Comparison of ENCODE assay signal across 32 cellular contexts in the genomic region with DNA sequence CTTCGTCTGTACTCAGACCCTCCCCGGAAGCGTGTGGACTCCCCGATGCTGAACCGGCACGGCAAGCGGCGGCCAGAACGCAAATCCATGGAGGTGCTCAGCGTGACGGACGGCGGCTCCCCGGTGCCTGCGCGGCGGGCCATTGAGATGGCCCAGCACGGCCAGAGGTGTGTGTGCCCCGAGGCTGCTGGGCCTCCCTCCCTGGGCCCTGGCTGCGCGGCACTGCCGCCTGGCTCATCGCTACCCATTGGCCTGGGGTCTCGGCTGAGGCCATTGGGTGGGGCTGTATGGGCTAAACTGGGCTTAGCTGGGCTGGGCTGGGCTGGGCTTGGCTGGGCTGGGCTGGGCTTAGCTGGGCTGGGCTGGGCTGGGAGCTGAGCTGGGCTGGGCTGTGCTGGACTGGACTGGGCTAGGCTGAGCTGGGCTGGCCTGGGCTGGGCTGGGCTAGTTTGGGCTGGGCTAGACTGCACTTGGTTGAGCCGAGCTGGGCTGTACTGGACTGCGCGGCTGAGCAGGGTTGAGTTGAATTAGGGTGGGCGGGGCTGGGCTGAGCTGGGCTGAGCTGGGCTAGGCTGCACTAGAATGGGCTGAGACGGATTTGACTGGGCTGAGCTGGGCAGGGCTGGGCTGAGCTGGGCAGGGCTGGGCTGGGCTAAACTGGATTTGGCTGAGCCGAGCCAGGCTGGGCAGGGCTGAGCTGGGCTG. TPM values are rescaled to one million over a fixed set of nuclear protein-coding genes. Genes with fewer than 3 reads are reported as not detected.
DNase-seq lines count a peak whose midpoint lies in the region; ATAC-seq, FAIRE-seq and TF ChIP-seq lines count a peak whose summit lies in the region.
"Had no signal": no experiment of that assay in that cellular context is flagged by ENCODE, and none has a peak within 500 bp of the region (broad histone marks: within the 10 kb centered on the region; RNA-seq: fewer than 3 reads in every experiment).

No MANE protein-coding gene starts in this region.

- H3K27me3 ChIP-seq in HCT116 (ENCODE audit: insufficient read depth, low read length) (no peaks in the 10 kb centered on the region), K562 (ENCODE audit: control insufficient read depth in 2 of 2, insufficient read depth in 2 of 2, low read length in 2 of 2) (peaks cover 0 to 51% of the 10 kb centered on the region in 2 experiments; a peak in 3 of 5 replicates), brain microvascular endothelial cell (replicated peaks) (no peaks in the 10 kb centered on the region)

- peak; percentile 33; the same call in 1 of the 2 replicates for ATAC-seq in HCT116
- peak; percentile 73 for ATAC-seq in K562
- peak; percentile 33 for ATAC-seq in left lobe of liver
- no peak for ATAC-seq in GM19023 (IDR thresholded peaks at IDR 0.05; ENCODE audit: unreplicated experiment)

- no peak for TF ChIP-seq CTCF in HCT116 (IDR thresholded peaks at IDR 0.05 in 2 of 3, conservative IDR thresholded peaks at IDR 0.05 in 1 of 3; ENCODE audit: borderline replicate concordance in 1 of 3, insufficient read depth in 1 of 3, low read depth in 2 of 3, low read length in 2 of 3)
- TF ChIP-seq CTCF in K562 (IDR thresholded peaks at IDR 0.05 in 2 of 3, conservative IDR thresholded peaks at IDR 0.05 in 1 of 3; ENCODE audit: insufficient read depth in 2 of 3, low read depth in 1 of 3, low read length in 3 of 3): no peak
- no peak for TF ChIP-seq CTCF in brain microvascular endothelial cell (IDR thresholded peaks at IDR 0.05; ENCODE audit: low read depth, low read length, missing control alignments)

- in situ Hi-C loops in K562 (cut with MboI): no loop called here
- in situ Hi-C loops in brain microvascular endothelial cell (cut with HindIII; ENCODE audit: low pct_ligation_motif_present, low sequenced_read_pairs): no loop called here
- in situ Hi-C loops in G401 (cut with HindIII; ENCODE audit: low sequenced_read_pairs): no loop called here

- no TSS peak for BruUV-seq in HCT116 (replicated peaks; lab: Mats Ljungman, UMichigan)
- no TSS peak for BruUV-seq in K562 (replicated peaks; lab: Mats Ljungman, UMichigan)

- DNase-seq in A172 (ENCODE audit: low spot score) (peak; percentile 21), HCT116 (ENCODE audit: low read depth, low spot score) (no peak), K562 (ENCODE audit: extremely low read depth in 1 of 4, low spot score in 3 of 4) (peak in 1 of 4 experiments; percentile 10), left lobe of liver (ENCODE audit: low spot score) (no peak), brain microvascular endothelial cell (no peak), G401 (ENCODE audit: low spot score) (no peak), GM19238 (ENCODE audit: insufficient read length, low spot score) (no peak)
- DNase-seq: activated CD4-positive, alpha-beta T cell treated with anti-CD3 and anti-CD28 coated beads, Interleukin-2, amount 10 ng/mL, durations not matched to agents 24 days and 14 days; activated gamma-delta T cell; activated naive CD8-positive, alpha-beta T cell treated with anti-CD3 and anti-CD28 coated beads for 36 hours; activated T-cell treated with anti-CD3 and anti-CD28 coated beads, Interleukin-2, amount 50 U/mL, for 24 hours; anterior cingulate cortex; C1 segment of cervical spinal cord; COR-L47; DMS53; effector memory CD4-positive, alpha-beta T cell; naive B cell; NCI-H1048; SIG-M5; sigmoid colon; stimulated activated CD4-positive, alpha-beta T cell treated with anti-CD3 and anti-CD28 coated beads, Interleukin-12 subunit alpha, Interleukin-12 subunit beta, amount 100 ng/mL, for 4 hours; stimulated activated CD4-positive, alpha-beta T cell treated with anti-CD3 and anti-CD28 coated beads, Interleukin-4, amount 100 ng/mL, for 1 hour; T1000; tibial artery had no signal

- no peaks in the 10 kb centered on the region for H3K9me2 ChIP-seq in HCT116 (ENCODE audit: insufficient read depth)

- H3K9ac ChIP-seq in HCT116 (ENCODE audit: low read length) (no peak overlapping the region), K562 (ENCODE audit: insufficient read depth in 1 of 2, low read depth in 2 of 2, low read length in 2 of 2) (no peak overlapping the region)

- no peak for TF ChIP-seq EP300 in K562 (IDR thresholded peaks at IDR 0.05; ENCODE audit: low read length)

- RAD21 ChIA-PET in HCT116 (lab: Charles Lee; ENCODE audit: low non-redundant PET in 1 of 2, low total read pairs in 2 of 2, uncharacterized antibody in 2 of 2, unreplicated experiment in 2 of 2): no interaction called here

- H3K4me3 ChIP-seq in HCT116 (replicated peaks in 1 of 2; ENCODE audit: low read depth in 1 of 2, low read length in 2 of 2) (no peak overlapping the region), K562 (no peak overlapping the region), brain microvascular endothelial cell (ENCODE audit: low read depth, low read length) (no peak overlapping the region)
- H3K4me3 ChIP-seq: prostate gland, sigmoid colon, tibial artery had no signal

- H3K9me1 ChIP-seq in K562 (ENCODE audit: control insufficient read depth, insufficient read depth, low read length): no peaks in the 10 kb centered on the region

- H2AFZ ChIP-seq in HCT116 (ENCODE audit: low read depth, low read length, poor library complexity, severe bottlenecking): no peak overlapping the region
- H2AFZ ChIP-seq in K562 (ENCODE audit: low read depth, low read length): no peak overlapping the region

- TF ChIP-seq POLR2A in HCT116 (IDR thresholded peaks at IDR 0.05; ENCODE audit: borderline replicate concordance, extremely low read depth, insufficient read depth, insufficient read length) (no peak), K562 (conservative IDR thresholded peaks at IDR 0.05) (no peak)

- TF ChIP-seq RAD21 in HCT116 (IDR thresholded peaks at IDR 0.05; ENCODE audit: low read depth) (no peak), K562 (CRISPR knock-in tag; conservative IDR thresholded peaks at IDR 0.05 in 1 of 2, IDR thresholded peaks at IDR 0.05 in 1 of 2) (no peak)

- H3K27ac ChIP-seq in HCT116 (ENCODE audit: low read depth, low read length): no peak overlapping the region
- H3K27ac ChIP-seq in K562 (ENCODE audit: extremely low read depth, low read depth, low read length): no peak overlapping the region
- no peak overlapping the region for H3K27ac ChIP-seq in brain microvascular endothelial cell
- H3K27ac ChIP-seq: epithelial cell of prostate, prostate gland, sigmoid colon, tibial artery had no signal

- H3K4me2 ChIP-seq in HCT116 (ENCODE audit: low read length) (no peak overlapping the region), K562 (ENCODE audit: insufficient read depth, low read length) (no peak overlapping the region)

- H3K4me1 ChIP-seq in HCT116 (ENCODE audit: control insufficient read depth in 1 of 2, insufficient read depth in 2 of 2, low read length in 2 of 2) (no peaks in the 10 kb centered on the region), K562 (replicated peaks in 1 of 2; ENCODE audit: control insufficient read depth in 2 of 2, insufficient read depth in 2 of 2, low read length in 2 of 2) (peaks cover 0 to 56% of the 10 kb centered on the region in 2 experiments; a peak in 2 of 5 replicates)
- H3K4me1 ChIP-seq: prostate gland, sigmoid colon had no signal

- POLR2A ChIA-PET in HCT116 (lab: Charles Lee): no interaction called here
- POLR2A ChIA-PET in K562 (lab: Yijun Ruan, JAX): interaction anchor here (0.7 kb wide), 1 partner anchor 1233 kb away, joined by 3 read pairs; no protein-coding TSS in a partner anchor

- CTCF ChIA-PET in HCT116 (lab: Charles Lee) (no interaction called here), K562 (lab: Yijun Ruan, JAX; ENCODE audit: low intra/inter-chr PET ratio) (no interaction called here)

- H3K79me2 ChIP-seq in HCT116 (ENCODE audit: insufficient read depth, low read length) (no peaks in the 10 kb centered on the region), K562 (ENCODE audit: control insufficient read depth, insufficient read depth, low read length) (no peaks in the 10 kb centered on the region)

- FAIRE-seq in K562 (lab: Jason Lieb, UNC): no peak
- FAIRE-seq: colon, G401.6, islet of Langerhans, RCC 7860 had no signal

- intact Hi-C loops in HCT116 (cut with micrococcal nuclease) (no loop called here), K562 (cut with micrococcal nuclease) (no loop called here)

- H3K9me3 ChIP-seq in HCT116 (ENCODE audit: control insufficient read depth in 1 of 2, insufficient read depth in 1 of 2, low read depth in 1 of 2, low read length in 2 of 2) (no peaks in the 10 kb centered on the region), K562 (replicated peaks; ENCODE audit: control insufficient read depth, insufficient read depth, low read depth, low read length) (no peaks in the 10 kb centered on the region)
- H3K9me3 ChIP-seq: prostate gland, sigmoid colon, tibial artery had no signal

- 17% methylated on average over 22 of the region's 30 CpGs for WGBS in K562 (ENCODE audit: insufficient coverage, low coverage, missing lambda C conversion rate)

- H3K36me3 ChIP-seq in HCT116 (ENCODE audit: control insufficient read depth in 1 of 2, insufficient read depth in 2 of 2, low read length in 2 of 2): no peaks in the 10 kb centered on the region
- no peaks in the 10 kb centered on the region for H3K36me3 ChIP-seq in K562 (ENCODE audit: control insufficient read depth, insufficient read depth, low read length)
- H3K36me3 ChIP-seq in brain microvascular endothelial cell (replicated peaks): no peaks in the 10 kb centered on the region
- H3K36me3 ChIP-seq: prostate gland, sigmoid colon, tibial artery had no signal

- H4K20me1 ChIP-seq in HCT116 (ENCODE audit: insufficient read depth) (no peaks in the 10 kb centered on the region), K562 (replicated peaks; ENCODE audit: control insufficient read depth, insufficient read depth, low read length) (0 out of 2 replicates have a peak, but pooled peaks cover 9% of the 10 kb centered on the region)

RNA-seq across cellular contexts. Expression of a gene that starts 40.7 kb away (rescaled TPM):
- 22.4 and 25.8 TPM in 2 replicates for total RNA-seq in A172 (2014; rRNA removed; shearing (Covaris generic))
- 25.7 TPM for total RNA-seq in HCT116 (2021; ENCODE audit: unreplicated experiment)
- polyA plus RNA-seq in HCT116 (2012): 34.3 and 38.6 TPM in 2 replicates
- 14.8 and 29.8 TPM in 2 replicates for total RNA-seq in K562 (2011; cell fraction: chromatin; rRNA removed; ENCODE audit: low replicate concordance)
- total RNA-seq in K562 (2011; cell fraction: nucleolus; rRNA removed): 29.5 and 31.0 TPM in 2 replicates
- total RNA-seq in K562 (2011; cell fraction: nucleoplasm; rRNA removed): 17.6 and 19.9 TPM in 2 replicates
- total RNA-seq in K562 (2014; rRNA removed): 18.9 and 19.1 TPM in 2 replicates
- total RNA-seq in K562 (2014; rRNA removed; fragmentation: Illumina TruSeq; extraction: Trizol): 9.0 and 16.7 TPM in 2 replicates
- 18.9 and 19.2 TPM in 2 replicates for total RNA-seq in K562 (2015; rRNA removed; fragmentation: Illumina TruSeq; extraction: Trizol)
- 23.6 and 24.9 TPM in 2 replicates for total RNA-seq in K562 (2021)
- 30.4 and 33.3 TPM in 2 replicates for polyA plus RNA-seq in K562 (2011; rRNA removed)
- polyA plus RNA-seq in K562 (2011; cell fraction: cytosol; rRNA removed): 32.0 and 48.0 TPM in 2 replicates
- 38.7 and 62.4 TPM in 2 replicates for polyA plus RNA-seq in K562 (2011; cell fraction: nucleus; rRNA removed)
- 19.2 and 26.7 TPM in 2 replicates for polyA plus RNA-seq in K562 (2012)
- polyA plus RNA-seq in K562 (2014; fragmentation: Illumina TruSeq; extraction: Trizol): 36.8 and 46.3 TPM in 2 replicates
- polyA plus RNA-seq in K562 (2014; fragmentation: Nextera tagmentation; extraction: Ambion mirVana): under 1 TPM; 0.17 to 0.41 TPM
- 24.3 and 27.5 TPM in 2 replicates for polyA plus RNA-seq in K562 (2014; rRNA removed)
- 16.6 and 22.5 TPM in 2 replicates for polyA minus RNA-seq in K562 (2011; rRNA and poly(A)+ RNA removed)
- 10.3 and 13.7 TPM in 2 replicates for polyA minus RNA-seq in K562 (2011; cell fraction: cytosol; rRNA and poly(A)+ RNA removed)
- polyA minus RNA-seq in K562 (2011; cell fraction: nucleus; rRNA and poly(A)+ RNA removed): 7.5 and 12.7 TPM in 2 replicates
- 12.6 TPM for total RNA-seq in left lobe of liver
- 27.4 and 39.9 TPM in 2 replicates for total RNA-seq in G401 (2014; rRNA removed; shearing (Covaris generic))

RNA-seq across cellular contexts. Expression of a gene that starts 56.2 kb away (rescaled TPM):
- total RNA-seq in A172 (2014; rRNA removed; shearing (Covaris generic)): 8.6 and 13.0 TPM in 2 replicates
- total RNA-seq in HCT116 (2021; ENCODE audit: unreplicated experiment) (14.0 TPM), K562 (2014; rRNA removed) (not detected in 2 replicates), K562 (2014; rRNA removed; fragmentation: Illumina TruSeq; extraction: Trizol) (not detected in 2 replicates), K562 (2015; rRNA removed; fragmentation: Illumina TruSeq; extraction: Trizol) (0.19 TPM in 1 of 2 replicates, not detected in the other), K562 (2021) (0.22 TPM in 2 replicates), left lobe of liver (0.18 TPM)
- 14.9 and 15.3 TPM in 2 replicates for polyA plus RNA-seq in HCT116 (2012)
- 0.84 and 4.1 TPM in 2 replicates for total RNA-seq in K562 (2011; cell fraction: chromatin; rRNA removed; ENCODE audit: low replicate concordance)
- total RNA-seq in K562 (2011; cell fraction: nucleolus; rRNA removed): 1.8 and 2.1 TPM in 2 replicates
- 0.84 and 1.2 TPM in 2 replicates for total RNA-seq in K562 (2011; cell fraction: nucleoplasm; rRNA removed)
- polyA plus RNA-seq in K562 (2011; rRNA removed) (0.14 and 0.24 TPM in 2 replicates), K562 (2014; fragmentation: Illumina TruSeq; extraction: Trizol) (0.06 and 0.44 TPM in 2 replicates), K562 (2014; fragmentation: Nextera tagmentation; extraction: Ambion mirVana) (not detected), K562 (2014; rRNA removed) (0.46 and 0.52 TPM in 2 replicates)
- 0.34 and 0.55 TPM in 2 replicates for polyA plus RNA-seq in K562 (2011; cell fraction: cytosol; rRNA removed)
- polyA plus RNA-seq in K562 (2011; cell fraction: nucleus; rRNA removed): 0.65 and 2.2 TPM in 2 replicates
- 0.18 and 0.24 TPM in 2 replicates for polyA plus RNA-seq in K562 (2012)
- polyA minus RNA-seq in K562 (2011; rRNA and poly(A)+ RNA removed): 0.39 TPM in 1 of 2 replicates, not detected in the other
- polyA minus RNA-seq in K562 (2011; cell fraction: cytosol; rRNA and poly(A)+ RNA removed): not detected in 2 replicates
- 0.56 and 1.2 TPM in 2 replicates for polyA minus RNA-seq in K562 (2011; cell fraction: nucleus; rRNA and poly(A)+ RNA removed)
- total RNA-seq in G401 (2014; rRNA removed; shearing (Covaris generic)): 5.2 and 9.2 TPM in 2 replicates
- polyA plus RNA-seq: liver had no signal
